ENCODE assay signal across 2 cellular contexts in the genomic region with DNA sequence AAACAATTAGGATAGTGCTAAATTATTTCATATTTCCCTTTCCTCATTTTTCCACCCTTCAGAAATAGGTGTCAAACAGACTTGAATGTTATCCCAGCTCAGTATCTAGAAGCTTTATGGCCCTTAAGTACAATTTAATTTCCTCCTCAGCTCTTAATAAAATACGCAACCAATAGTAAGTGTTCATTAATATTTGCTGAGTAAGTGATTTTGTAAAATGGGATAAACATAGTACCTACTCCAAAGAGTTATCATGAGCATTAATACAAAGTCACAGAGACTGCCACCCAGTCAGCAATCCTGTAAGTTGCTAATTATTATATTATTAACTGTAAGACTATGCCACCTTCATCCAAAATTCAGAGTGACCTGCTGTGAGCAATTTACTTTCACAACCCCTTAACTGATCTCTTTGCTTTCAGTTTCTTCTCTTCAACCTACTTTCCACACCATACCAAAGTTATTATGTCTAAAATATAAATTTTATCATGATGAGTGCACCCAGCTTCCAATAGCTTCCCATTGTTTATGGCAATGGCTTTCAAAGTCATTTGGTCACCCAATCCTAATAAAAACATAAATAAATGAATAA.
TF ChIP-seq lines count a peak whose summit lies in the region.

No MANE protein-coding gene starts in this region.

TF ChIP-seq in A549, 52 proteins besides CTCF, POLR2A, EP300 and RAD21:
- no peak for TF ChIP-seq POLR2AphosphoS2 (conservative IDR thresholded peaks at IDR 0.05; ENCODE audit: low read length)
- no peak for TF ChIP-seq ZFP36 (IDR thresholded peaks at IDR 0.05; ENCODE audit: borderline replicate concordance, partially characterized antibody)
- no peak for TF ChIP-seq SREBF2 (IDR thresholded peaks at IDR 0.05)
- peak; percentile 95 for TF ChIP-seq MAFK (IDR thresholded peaks at IDR 0.05; ENCODE audit: partially characterized antibody)
- TF ChIP-seq CBX8 (IDR thresholded peaks at IDR 0.05) = no peak
- no peak for TF ChIP-seq FOXS1 (CRISPR knock-in tag; IDR thresholded peaks at IDR 0.05)
- TF ChIP-seq FOSL2 (IDR thresholded peaks at IDR 0.05) = no peak
- no peak for TF ChIP-seq FOSL2 (CRISPR knock-in tag; IDR thresholded peaks at IDR 0.05)
- no peak for TF ChIP-seq KDM5A (IDR thresholded peaks at IDR 0.05)
TF ChIP-seq in A549: peak in this region for 1.

TF ChIP-seq in HepG2, 621 proteins besides CTCF, POLR2A, EP300 and RAD21:
- TF ChIP-seq MAFF (IDR thresholded peaks at IDR 0.05; ENCODE audit: low read depth, low read length) (peak; percentile 98), MAFK (conservative IDR thresholded peaks at IDR 0.05 in 1 of 2, IDR thresholded peaks at IDR 0.05 in 1 of 2; ENCODE audit: low read length in 2 of 2) (peak; percentile 96 to 99), SRSF1 (optimal IDR thresholded peaks at IDR 0.05; ENCODE audit: low read depth, low read length) (no peak)
